In the genomic region with DNA sequence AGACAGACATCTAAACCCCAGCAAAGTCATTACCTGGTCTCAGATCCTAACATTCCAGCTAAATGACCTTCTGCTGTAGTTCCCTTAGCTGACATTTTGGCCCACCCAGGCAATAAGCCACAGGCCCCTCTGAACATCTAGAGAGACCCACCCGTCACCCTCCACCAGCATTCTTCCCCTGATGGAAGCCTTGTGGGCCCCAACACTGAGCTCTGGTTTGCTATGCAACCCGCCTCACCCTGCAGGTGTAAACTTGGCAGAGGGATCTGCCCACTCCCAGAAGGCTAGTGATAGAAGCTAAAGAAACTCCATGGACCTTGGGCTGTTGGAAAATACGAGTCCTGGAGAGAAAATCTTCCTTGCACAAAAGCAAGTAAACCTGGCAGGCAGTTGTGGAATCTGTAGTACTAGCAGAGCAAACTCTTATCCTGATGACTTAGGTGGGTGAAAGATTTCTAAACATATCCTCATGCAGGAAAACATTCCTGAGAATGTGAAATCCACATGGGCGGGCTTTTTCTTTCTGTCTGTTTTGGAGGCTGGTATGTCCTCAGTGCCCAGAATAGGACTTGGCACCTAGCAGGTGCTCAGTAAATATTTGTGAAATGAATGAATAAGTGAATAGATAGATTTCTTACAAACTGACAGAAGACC, we compare ENCODE assay signal across 34 cellular contexts.
"Had no signal": no experiment of that assay in that cellular context is flagged by ENCODE, and none has a peak within 500 bp of the region (broad histone marks: within the 10 kb centered on the region; RNA-seq: fewer than 3 reads in every experiment).

No MANE protein-coding gene starts in this region.

- H3K27ac ChIP-seq: ascending aorta, cardiac muscle cell, Peyer's patch, SJSA1 had no signal

- DNase-seq: activated CD4-positive, alpha-beta T cell treated with anti-CD3 and anti-CD28 coated beads for 36 hours; activated CD4-positive, alpha-beta T cell treated with anti-CD3 and anti-CD28 coated beads, Interleukin-2, amount 10 ng/mL, durations not matched to agents 7 days and 5 days; activated CD4-positive, alpha-beta T cell treated with anti-CD3 and anti-CD28 coated beads, Interleukin-2, amount 50 U/mL, for 48 hours; activated CD8-positive, alpha-beta T cell treated with anti-CD3 and anti-CD28 coated beads, Interleukin-2, amount 10 ng/mL, durations not matched to agents 7 days and 5 days; activated naive CD4-positive, alpha-beta T cell treated with anti-CD3 and anti-CD28 coated beads, Interleukin-2, amount 10 ng/mL, durations not matched to agents 7 days and 5 days; activated naive CD8-positive, alpha-beta T cell treated with anti-CD3 and anti-CD28 coated beads, Interleukin-2, amount 10 ng/mL, durations not matched to agents 7 days and 5 days; activated T-cell treated with anti-CD3 and anti-CD28 coated beads, Interleukin-2, amount 50 U/mL, for 24 hours; amygdala; Karpas-422; KBM-7; NCI-H1048; NCI-H1105 treated with DMSO at 0.1 percent for 48 hours; NCI-H1436; NCI-H1694 treated with DMSO at 0.1 percent for 48 hours; NCI-H2029 treated with DMSO at 0.1 percent for 48 hours; NCI-H2107; NCI-H2171; NCI-H510A; NCI-H748 treated with DMSO at 0.1 percent for 48 hours; NK-92 treated with Interleukin-12 subunit alpha and Interleukin-12 subunit beta, amount 100 ng/mL, for 24 hours; PC-3; RPMI8226; SHP77 treated with DMSO at 0.1 percent for 48 hours; SK-N-SH had no signal

- H3K36me3 Mint-ChIP-seq: activated naive CD4-positive, alpha-beta T cell treated with anti-CD3 and anti-CD28 coated beads, Interleukin-2, amount 10 ng/mL, durations not matched to agents 7 days and 5 days; activated naive CD8-positive, alpha-beta T cell treated with anti-CD3 and anti-CD28 coated beads, Interleukin-2, amount 10 ng/mL, durations not matched to agents 7 days and 5 days had no signal

- H3K9me3 Mint-ChIP-seq: activated CD4-positive, alpha-beta T cell treated with anti-CD3 and anti-CD28 coated beads, Interleukin-2, amount 10 ng/mL, durations not matched to agents 7 days and 5 days; activated naive CD4-positive, alpha-beta T cell treated with anti-CD3 and anti-CD28 coated beads, Interleukin-2, amount 10 ng/mL, durations not matched to agents 7 days and 5 days; activated naive CD8-positive, alpha-beta T cell treated with anti-CD3 and anti-CD28 coated beads, Interleukin-2, amount 10 ng/mL, durations not matched to agents 7 days and 5 days; activated T-cell treated with anti-CD3 and anti-CD28 coated beads, Interleukin-2, amount 50 U/mL, for 24 hours; activated T-helper 2 cell treated with anti-CD3 and anti-CD28 coated beads, Interferon-gamma antibody, Interleukin-2, Interleukin-4, amounts not matched to agents 10 μg/mL and 5 μg/mL and 100 μg/mL, durations not matched to agents 14 hours and 24 hours and 36 hours; central memory CD8-positive, alpha-beta T cell; T-helper 1 cell treated with Interleukin-12 subunit alpha and Interleukin-12 subunit beta and Interleukin-4 antibody, amounts not matched to agents 30 μg/mL and 1 μg/mL, for 36 hours; T-helper 2 cell treated with Interferon-gamma antibody and Interleukin-4, amounts not matched to agents 5 μg/mL and 100 μg/mL, for 36 hours had no signal

- ATAC-seq: activated CD4-positive, alpha-beta T cell treated with anti-CD3 and anti-CD28 coated beads for 36 hours; activated CD4-positive, CD25-positive, alpha-beta regulatory T cell treated with anti-CD3 and anti-CD28 coated beads, Interleukin-2, amount 50 U/mL, for 24 hours; activated CD8-positive, alpha-beta T cell treated with anti-CD3 and anti-CD28 coated beads, Interleukin-2, amount 10 ng/mL, durations not matched to agents 7 days and 5 days; PC-3; WTC11 had no signal

- H3K4me3 Mint-ChIP-seq: activated CD4-positive, alpha-beta T cell treated with anti-CD3 and anti-CD28 coated beads for 36 hours; activated CD4-positive, alpha-beta T cell treated with anti-CD3 and anti-CD28 coated beads, Interleukin-2, amount 10 ng/mL, durations not matched to agents 7 days and 5 days; activated CD8-positive, alpha-beta T cell treated with anti-CD3 and anti-CD28 coated beads, Interleukin-2, amount 10 ng/mL, durations not matched to agents 7 days and 5 days; activated naive CD4-positive, alpha-beta T cell treated with anti-CD3 and anti-CD28 coated beads, Interleukin-2, amount 10 ng/mL, durations not matched to agents 7 days and 5 days; activated naive CD8-positive, alpha-beta T cell treated with anti-CD3 and anti-CD28 coated beads, Interleukin-2, amount 10 ng/mL, durations not matched to agents 7 days and 5 days; activated T-cell treated with anti-CD3 and anti-CD28 coated beads, Interleukin-2, amount 50 U/mL, for 24 hours; central memory CD8-positive, alpha-beta T cell; T-helper 1 cell treated with Interleukin-12 subunit alpha and Interleukin-12 subunit beta and Interleukin-4 antibody, amounts not matched to agents 30 μg/mL and 1 μg/mL, for 36 hours; T-helper 2 cell treated with Interferon-gamma antibody and Interleukin-4, amounts not matched to agents 5 μg/mL and 100 μg/mL, for 36 hours; WTC11 had no signal

- H3K27ac Mint-ChIP-seq: activated CD4-positive, alpha-beta T cell treated with anti-CD3 and anti-CD28 coated beads for 36 hours; activated CD4-positive, alpha-beta T cell treated with anti-CD3 and anti-CD28 coated beads, Interleukin-2, amount 10 ng/mL, durations not matched to agents 7 days and 5 days; activated CD8-positive, alpha-beta T cell treated with anti-CD3 and anti-CD28 coated beads, Interleukin-2, amount 10 ng/mL, durations not matched to agents 7 days and 5 days; activated naive CD4-positive, alpha-beta T cell treated with anti-CD3 and anti-CD28 coated beads, Interleukin-2, amount 10 ng/mL, durations not matched to agents 7 days and 5 days; activated naive CD8-positive, alpha-beta T cell treated with anti-CD3 and anti-CD28 coated beads, Interleukin-2, amount 10 ng/mL, durations not matched to agents 7 days and 5 days; activated T-cell treated with anti-CD3 and anti-CD28 coated beads, Interleukin-2, amount 50 U/mL, for 24 hours; activated T-helper 2 cell treated with anti-CD3 and anti-CD28 coated beads, Interferon-gamma antibody, Interleukin-2, Interleukin-4, amounts not matched to agents 10 μg/mL and 5 μg/mL and 100 μg/mL, durations not matched to agents 14 hours and 24 hours and 36 hours; T-helper 1 cell treated with Interleukin-12 subunit alpha and Interleukin-12 subunit beta and Interleukin-4 antibody, amounts not matched to agents 30 μg/mL and 1 μg/mL, for 36 hours; T-helper 2 cell treated with Interferon-gamma antibody and Interleukin-4, amounts not matched to agents 5 μg/mL and 100 μg/mL, for 36 hours; WTC11 had no signal

- H3K4me1 Mint-ChIP-seq: activated naive CD4-positive, alpha-beta T cell treated with anti-CD3 and anti-CD28 coated beads, Interleukin-2, amount 10 ng/mL, durations not matched to agents 7 days and 5 days; central memory CD8-positive, alpha-beta T cell had no signal

- H3K4me1 ChIP-seq: ascending aorta, Peyer's patch, SJSA1 had no signal

- H3K9me3 ChIP-seq: ascending aorta, Peyer's patch, SJSA1, SK-N-SH had no signal

- H3K27me3 Mint-ChIP-seq: activated CD4-positive, alpha-beta T cell treated with anti-CD3 and anti-CD28 coated beads, Interleukin-2, amount 10 ng/mL, durations not matched to agents 7 days and 5 days had no signal

- H3K4me3 ChIP-seq: ascending aorta, cardiac muscle cell, Peyer's patch, SJSA1 had no signal

- H3K27me3 ChIP-seq: ascending aorta, cardiac muscle cell, Peyer's patch had no signal

- H3K36me3 ChIP-seq: ascending aorta, cardiac muscle cell, Peyer's patch, SJSA1 had no signal
